In genomic region chr6:89970609-89971337, GRCh38 we compare ENCODE assay signal across 8 cellular contexts.
A peak's percentile ranks its signal among the peaks of the same experiment; 100 is the strongest.
DNase-seq lines count a peak whose midpoint lies in the region; ATAC-seq and TF ChIP-seq lines count a peak whose summit lies in the region.

No MANE protein-coding gene starts in this region.

- DNase-seq in AG10803 (ENCODE audit: low read depth) (peak; percentile 58), H9 (no peak), NCI-H526 (lab: John Stamatoyannopoulos, UW) (peak; percentile 30 to 85), inferior parietal cortex (ENCODE audit: extremely low spot score) (peak; percentile 89), superior temporal gyrus (ENCODE audit: extremely low spot score) (peak; percentile 92), GM19238 (ENCODE audit: insufficient read length, low spot score) (no peak)

- no peaks in the 10 kb centered on the region for H3K27me3 Mint-ChIP-seq in H9 (ENCODE audit: low read depth)
- H3K27me3 Mint-ChIP-seq in brain = no peaks in the 10 kb centered on the region

- H3K18ac ChIP-seq in H9 (ENCODE audit: insufficient read length, low read depth, low read length) = no peak overlapping the region

- H4K8ac ChIP-seq in H9 (replicated peaks; ENCODE audit: insufficient read length, low read depth, low read length) = no peak overlapping the region

- no peak overlapping the region for H3K4me2 ChIP-seq in H9 (ENCODE audit: insufficient read depth, insufficient read length, low read length)

- H3K14ac ChIP-seq in H9 (ENCODE audit: insufficient read depth, low read length) = no peak overlapping the region

- H3K9me3 ChIP-seq in H9 (ENCODE audit: control insufficient read depth, low read depth, low read length) = no peaks in the 10 kb centered on the region

- H4K5ac ChIP-seq in H9 (ENCODE audit: insufficient read length, low read depth, low read length) = no peak overlapping the region

- H3K4me1 Mint-ChIP-seq in H9 (0 out of 4 replicates have a peak, but pooled peaks cover 0 to under 1% of the 10 kb centered on the region in 2 experiments), brain (peaks cover 12% of the 10 kb centered on the region)

- no peak overlapping the region for H3K23ac ChIP-seq in H9 (ENCODE audit: insufficient read length, low read depth, low read length)

- H3K4me3 Mint-ChIP-seq in H9 = no peak overlapping the region
- no peak overlapping the region for H3K4me3 Mint-ChIP-seq in brain

- H3K4me1 ChIP-seq in H9 (ENCODE audit: insufficient read depth, low read length) = no peaks in the 10 kb centered on the region

- no peaks in the 10 kb centered on the region for H3K79me2 ChIP-seq in H9 (ENCODE audit: insufficient read depth, low read length)

- no peaks in the 10 kb centered on the region for H3K23me2 ChIP-seq in H9 (ENCODE audit: insufficient read length, low read depth, low read length, poor library complexity, severe bottlenecking)

- WGBS in H9 (ENCODE audit: extremely low coverage, insufficient read length, low lambda C conversion rate) = no CpG with 5 or more reads among the region's 8 CpGs

- H2AFZ ChIP-seq in H9 (ENCODE audit: low read length) = no peak overlapping the region

- no peaks in the 10 kb centered on the region for H4K20me1 ChIP-seq in H9 (ENCODE audit: control insufficient read depth, insufficient read depth, insufficient read length)

- no peak overlapping the region for H2BK12ac ChIP-seq in H9 (ENCODE audit: insufficient read length, low read depth, low read length)

- TF ChIP-seq CTCF in AG10803 (conservative IDR thresholded peaks at IDR 0.05; ENCODE audit: low read length) = peak; percentile 76
- TF ChIP-seq CTCF in H9 (conservative IDR thresholded peaks at IDR 0.05) = peak; percentile 51
- TF ChIP-seq CTCF in brain (conservative IDR thresholded peaks at IDR 0.05) = peak; percentile 79 to 82

- no peak overlapping the region for H2BK15ac ChIP-seq in H9 (ENCODE audit: low read depth, low read length)

- H2BK5ac ChIP-seq in H9 (ENCODE audit: insufficient read length, low read length) = no peak overlapping the region

- no peak overlapping the region for H2BK20ac ChIP-seq in H9 (ENCODE audit: low read depth, low read length, poor library complexity, severe bottlenecking)

- no peak overlapping the region for H3K4me3 ChIP-seq in AG10803 (ENCODE audit: low read length)

- H3K27ac Mint-ChIP-seq in H9 (no peak overlapping the region), brain (no peak overlapping the region)

- no peak overlapping the region for H3K4ac ChIP-seq in H9 (ENCODE audit: low read depth, low read length)

- H3K9me3 Mint-ChIP-seq in H9 (no peaks in the 10 kb centered on the region), brain (no peaks in the 10 kb centered on the region)

- H3K36me3 Mint-ChIP-seq in H9 (ENCODE audit: insufficient read depth in 1 of 3, low read depth in 3 of 3) (no peaks in the 10 kb centered on the region), brain (no peaks in the 10 kb centered on the region)

- no peak overlapping the region for H3K9ac ChIP-seq in H9 (ENCODE audit: extremely low read depth, insufficient read length, low read length)

- H3K27ac ChIP-seq in H9 (ENCODE audit: insufficient read length, low read depth, low read length) = no peak overlapping the region

- no peaks in the 10 kb centered on the region for H3K27me3 ChIP-seq in H9 (ENCODE audit: insufficient read depth, low read length)

- H3T11ph ChIP-seq in H9 (ENCODE audit: low read length) = no peak overlapping the region

- no peaks in the 10 kb centered on the region for H3K79me1 ChIP-seq in H9 (ENCODE audit: insufficient read depth, low read depth, low read length, poor library complexity, severe bottlenecking)

- no peak overlapping the region for H2AK5ac ChIP-seq in H9 (ENCODE audit: insufficient read length, low read length)

- no peak overlapping the region for H2BK120ac ChIP-seq in H9 (ENCODE audit: low read depth, low read length, poor library complexity, severe bottlenecking)

- no peak for ATAC-seq in HG03520 (IDR thresholded peaks at IDR 0.05; ENCODE audit: unreplicated experiment)

- no peak overlapping the region for H3K56ac ChIP-seq in H9 (ENCODE audit: insufficient read length, low read depth, low read length)

- H4K91ac ChIP-seq in H9 (ENCODE audit: insufficient read length, low read depth, low read length) = no peak overlapping the region

Comparison
In these comparisons a context has a peak if more than half of its experiments do, and no peak if none do; other contexts are left out.
1. DNase-seq: peak in AG10803 (single experiment), NCI-H526 (2 of 2), inferior parietal cortex (single experiment) and superior temporal gyrus (single experiment); none in H9 (single experiment) and GM19238 (single experiment).
2. Peak in every context shown above with its lines, with median percentiles within 50 percentile points of each other: CTCF ChIP-seq.